In the genomic region with DNA sequence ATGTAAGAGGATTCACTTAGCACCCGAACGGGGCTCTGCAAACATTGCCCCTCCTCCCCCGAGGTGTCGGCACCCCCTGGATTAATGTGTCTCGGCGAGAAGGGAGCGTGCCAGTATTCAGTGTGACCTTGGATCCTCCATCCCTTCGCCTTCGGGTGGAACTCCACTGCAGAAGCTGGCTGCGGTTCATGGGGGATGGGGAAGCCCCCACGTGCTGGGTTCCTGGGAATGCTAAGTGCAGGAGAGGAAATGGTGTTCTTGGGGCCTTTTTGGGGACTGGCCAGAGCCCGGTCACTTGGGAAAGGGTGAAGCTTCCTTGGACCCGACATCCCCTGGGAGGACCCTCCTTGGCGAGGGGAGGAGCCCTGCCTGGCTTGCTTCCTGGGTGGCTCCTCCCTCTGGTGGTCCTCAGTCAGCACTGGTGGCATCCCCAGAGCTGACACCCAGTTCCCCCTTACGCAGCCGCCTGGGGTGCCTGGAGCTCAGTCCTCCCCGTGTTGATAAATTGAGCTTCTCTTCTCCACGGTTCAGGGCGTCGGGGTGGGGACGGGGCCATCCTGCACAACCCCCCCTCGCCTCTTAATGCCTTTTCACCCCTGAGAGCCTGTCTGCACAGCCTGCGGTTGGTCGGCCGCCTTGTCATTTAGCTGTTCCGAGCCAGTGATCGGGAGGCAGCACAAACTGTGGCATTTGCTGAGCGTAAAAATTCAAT, we compare ENCODE assay signal across 12 cellular contexts.
DNase-seq lines count a peak whose midpoint lies in the region; ATAC-seq and TF ChIP-seq lines count a peak whose summit lies in the region.
"Had no signal": no experiment of that assay in that cellular context is flagged by ENCODE, and none has a peak within 500 bp of the region (broad histone marks: within the 10 kb centered on the region; RNA-seq: fewer than 3 reads in every experiment).

No MANE protein-coding gene starts in this region.

- H3K4me3 ChIP-seq in BLaER1 (peak overlapping the region; percentile 56), HUES6 (ENCODE audit: low read depth, low read length) (no peak overlapping the region)

- peak; percentile 57 for DNase-seq in nephron progenitor cell
- no peak for DNase-seq in NCI-H2227 treated with DMSO at 0.1 percent for 48 hours (lab: John Stamatoyannopoulos, UW)
- DNase-seq in NCI-H146 (lab: John Stamatoyannopoulos, UW): no peak
- DNase-seq: cerebellar nuclear complex had no signal

- peak overlapping the region; percentile 95 for H3K4me2 ChIP-seq in BLaER1

- no peaks in the 10 kb centered on the region for H3K27me3 ChIP-seq in BLaER1
- H3K27me3 ChIP-seq in HUES6 (ENCODE audit: control insufficient read depth, insufficient read depth, low read length): peaks cover 60% of the 10 kb centered on the region

- no peak overlapping the region for H3K4me3 Mint-ChIP-seq in dendritic cell treated with granulocyte-macrophage colony-stimulating factor and Interleukin-4, amounts not matched to agents 40 ng/mL and 50 ng/mL, for 4 days
- peak overlapping the region; percentile 66 for H3K4me3 Mint-ChIP-seq in nephron progenitor cell
- H3K4me3 Mint-ChIP-seq: CD14-positive monocyte had no signal

- no peaks in the 10 kb centered on the region for H3K9me3 Mint-ChIP-seq in dendritic cell treated with granulocyte-macrophage colony-stimulating factor and Interleukin-4, amounts not matched to agents 40 ng/mL and 50 ng/mL, for 4 days
- H3K9me3 Mint-ChIP-seq in nephron progenitor cell: no peaks in the 10 kb centered on the region
- H3K9me3 Mint-ChIP-seq: CD14-positive monocyte had no signal

- H3K27ac ChIP-seq in BLaER1: peak overlapping the region; percentile 81
- H3K27ac ChIP-seq in HUES6 (ENCODE audit: low read depth, low read length): no peak overlapping the region

- H3K27me3 Mint-ChIP-seq in dendritic cell treated with granulocyte-macrophage colony-stimulating factor and Interleukin-4, amounts not matched to agents 40 ng/mL and 50 ng/mL, for 4 days: no peaks in the 10 kb centered on the region
- peaks cover 58% of the 10 kb centered on the region for H3K27me3 Mint-ChIP-seq in nephron progenitor cell (ENCODE audit: low read depth, poor library complexity)

- peaks cover 25% of the 10 kb centered on the region for H3K36me3 Mint-ChIP-seq in dendritic cell treated with granulocyte-macrophage colony-stimulating factor and Interleukin-4, amounts not matched to agents 40 ng/mL and 50 ng/mL, for 4 days (ENCODE audit: low read depth)
- H3K36me3 Mint-ChIP-seq in nephron progenitor cell (ENCODE audit: low read depth): no peaks in the 10 kb centered on the region

- H3K4me1 ChIP-seq in BLaER1 (peaks cover 100% of the 10 kb centered on the region), HUES6 (ENCODE audit: control insufficient read depth, insufficient read depth, low read length) (peaks cover 94% of the 10 kb centered on the region)

- H3K36me3 ChIP-seq in BLaER1 (0 out of 2 replicates have a peak, but pooled peaks cover 5% of the 10 kb centered on the region), HUES6 (ENCODE audit: control insufficient read depth, insufficient read depth, low read length) (no peaks in the 10 kb centered on the region)

- H4K20me1 ChIP-seq in BLaER1: peaks cover 94% of the 10 kb centered on the region

- ATAC-seq in HG03378 (IDR thresholded peaks at IDR 0.05; ENCODE audit: unreplicated experiment) (no peak), GM21528 (IDR thresholded peaks at IDR 0.05; ENCODE audit: low FRiP score, unreplicated experiment) (no peak)
- ATAC-seq: HCT116, sciatic nerve had no signal

- H3K4me1 Mint-ChIP-seq in dendritic cell treated with granulocyte-macrophage colony-stimulating factor and Interleukin-4, amounts not matched to agents 40 ng/mL and 50 ng/mL, for 4 days (ENCODE audit: low read depth): peaks cover 42% of the 10 kb centered on the region
- H3K4me1 Mint-ChIP-seq in nephron progenitor cell: peaks cover 88% of the 10 kb centered on the region

- H3K9ac ChIP-seq in BLaER1 (peak overlapping the region; percentile 64), HUES6 (ENCODE audit: low read length) (peak overlapping the region; percentile 13)

- peak overlapping the region; percentile 61 for H3K27ac Mint-ChIP-seq in dendritic cell treated with granulocyte-macrophage colony-stimulating factor and Interleukin-4, amounts not matched to agents 40 ng/mL and 50 ng/mL, for 4 days
- H3K27ac Mint-ChIP-seq in nephron progenitor cell: peak overlapping the region; percentile 15

- intact Hi-C loops in dendritic cell treated with granulocyte-macrophage colony-stimulating factor and Interleukin-4, amounts not matched to agents 40 ng/mL and 50 ng/mL, for 4 days (cut with micrococcal nuclease): no loop called here

- TF ChIP-seq CTCF in nephron progenitor cell (IDR thresholded peaks at IDR 0.05): no peak

- H3K9me3 ChIP-seq in BLaER1 (no peaks in the 10 kb centered on the region), HUES6 (ENCODE audit: control insufficient read depth, insufficient read depth, low read depth, low read length) (no peaks in the 10 kb centered on the region; the same call in 1 of the 2 replicates)
